In genomic region chr1:29239142-29239541, GRCh38 we compare ENCODE assay signal across 10 cellular contexts. TPM values are rescaled to one million over a fixed set of nuclear protein-coding genes. Genes with fewer than 3 reads are reported as not detected.
DNase-seq lines count a peak whose midpoint lies in the region; ATAC-seq and TF ChIP-seq lines count a peak whose summit lies in the region.
"Had no signal": no experiment of that assay in that cellular context is flagged by ENCODE, and none has a peak within 500 bp of the region (broad histone marks: within the 10 kb centered on the region; RNA-seq: fewer than 3 reads in every experiment).

No MANE protein-coding gene starts in this region.

- no peak for DNase-seq in CD4-positive, alpha-beta T cell
- peak; percentile 14 for DNase-seq in KBM-7
- DNase-seq in epithelial cell of prostate (ENCODE audit: low read depth, low spot score), result peak; percentile 69
- no peak for DNase-seq in activated effector memory CD4-positive, alpha-beta T cell treated with anti-CD3 and anti-CD28 coated beads, Interleukin-2, amount 50 U/mL, for 16 hours
- no peak for DNase-seq in dedifferentiated amniotic fluid mesenchymal stem cell (ENCODE audit: extremely low spot score)
- DNase-seq in NCI-H2196 (lab: John Stamatoyannopoulos, UW; ENCODE audit: unreplicated experiment), result no peak
- DNase-seq: KG1, left ventricle myocardium superior had no signal

- H3K27ac ChIP-seq in CD4-positive, alpha-beta T cell (ENCODE audit: low read depth, low read length), result no peak overlapping the region
- peak overlapping the region; percentile 94 for H3K27ac ChIP-seq in epithelial cell of prostate

- POLR2A ChIA-PET in CD4-positive, alpha-beta T cell (lab: Charles Lee), result no interaction called here

- peak overlapping the region; percentile 82 for H3K4me3 Mint-ChIP-seq in CD4-positive, alpha-beta T cell
- H3K4me3 Mint-ChIP-seq in nephron, result peak overlapping the region; percentile 85 to 88 (median 88)

- no peak for TF ChIP-seq CTCF in CD4-positive, alpha-beta T cell (IDR thresholded peaks at IDR 0.05)
- TF ChIP-seq CTCF in nephron (IDR thresholded peaks at IDR 0.05; ENCODE audit: unreplicated experiment in 3 of 3), result no peak

- CTCF ChIA-PET in CD4-positive, alpha-beta T cell (lab: Charles Lee), result no interaction called here

- intact Hi-C loops in CD4-positive, alpha-beta T cell (cut with DNase I, micrococcal nuclease), result loop anchor here in 1 of 2 experiments (5.0 to 10.0 kb wide), 2 partner anchors 1478 to 1686 kb away; no protein-coding TSS in a partner anchor

- H3K4me1 Mint-ChIP-seq in CD4-positive, alpha-beta T cell (ENCODE audit: low read depth), result peaks cover 23% of the 10 kb centered on the region
- H3K4me1 Mint-ChIP-seq in nephron, result peaks cover 40% of the 10 kb centered on the region

- in situ Hi-C loops in KBM-7 (cut with MboI; ENCODE audit: low pct_unique_long_range_greater_than_20kb, low sequenced_read_pairs), result loop anchor here (25.0 kb wide), 2 partner anchors 873 to 1473 kb away; partner anchors contain the start of gene MATN1

- H3K27me3 ChIP-seq in CD4-positive, alpha-beta T cell (ENCODE audit: control insufficient read depth, insufficient read depth, low read length), result peaks cover 51% of the 10 kb centered on the region

- peaks cover 64% of the 10 kb centered on the region for H3K27me3 Mint-ChIP-seq in CD4-positive, alpha-beta T cell
- peaks cover 37% of the 10 kb centered on the region for H3K27me3 Mint-ChIP-seq in nephron (ENCODE audit: low read depth)

- no peak overlapping the region for H3K27ac Mint-ChIP-seq in CD4-positive, alpha-beta T cell
- H3K27ac Mint-ChIP-seq in nephron, result peak overlapping the region; percentile 17 to 79 (median 54)

- no peaks in the 10 kb centered on the region for H3K36me3 Mint-ChIP-seq in CD4-positive, alpha-beta T cell (ENCODE audit: low read depth)
- no peaks in the 10 kb centered on the region for H3K36me3 Mint-ChIP-seq in nephron (ENCODE audit: low read depth)

- no peaks in the 10 kb centered on the region for H3K9me3 Mint-ChIP-seq in CD4-positive, alpha-beta T cell
- H3K9me3 Mint-ChIP-seq in nephron, result no peaks in the 10 kb centered on the region

- H3K9me3 ChIP-seq in CD4-positive, alpha-beta T cell (ENCODE audit: control insufficient read depth, low read length), result no peaks in the 10 kb centered on the region

- no peak for ATAC-seq in CD4-positive, alpha-beta T cell (ENCODE audit: poor library complexity)
- ATAC-seq in GM21786 (IDR thresholded peaks at IDR 0.05; ENCODE audit: unreplicated experiment), result no peak

RNA-seq across cellular contexts. Expression of gene PTPRU, which starts 2.8 kb away (rescaled TPM):
- under 1 TPM; 0.16 to 0.56 TPM for total RNA-seq in CD4-positive, alpha-beta T cell

RNA-seq across cellular contexts. Expression of gene MECR, which starts 8.4 kb away (rescaled TPM):
- 1 to 10 TPM; 5.5 to 6.6 TPM for total RNA-seq in CD4-positive, alpha-beta T cell

RNA-seq across cellular contexts. Expression of gene SRSF4, which starts 57.4 kb away (rescaled TPM):
- total RNA-seq in CD4-positive, alpha-beta T cell, result 10 to 100 TPM; 89.2 to 93.4 TPM

Comparison
In these comparisons a context has a peak if more than half of its experiments do, and no peak if none do; other contexts are left out.
1. DNase-seq: peak in KBM-7 (single experiment) and epithelial cell of prostate (single experiment); none in CD4-positive, alpha-beta T cell (0 of 10), activated effector memory CD4-positive, alpha-beta T cell treated with anti-CD3 and anti-CD28 coated beads, Interleukin-2, amount 50 U/mL, for 16 hours (single experiment), dedifferentiated amniotic fluid mesenchymal stem cell (single experiment) and NCI-H2196 (single experiment).